15 cellular contexts compared by ENCODE assay signal in the genomic region with DNA sequence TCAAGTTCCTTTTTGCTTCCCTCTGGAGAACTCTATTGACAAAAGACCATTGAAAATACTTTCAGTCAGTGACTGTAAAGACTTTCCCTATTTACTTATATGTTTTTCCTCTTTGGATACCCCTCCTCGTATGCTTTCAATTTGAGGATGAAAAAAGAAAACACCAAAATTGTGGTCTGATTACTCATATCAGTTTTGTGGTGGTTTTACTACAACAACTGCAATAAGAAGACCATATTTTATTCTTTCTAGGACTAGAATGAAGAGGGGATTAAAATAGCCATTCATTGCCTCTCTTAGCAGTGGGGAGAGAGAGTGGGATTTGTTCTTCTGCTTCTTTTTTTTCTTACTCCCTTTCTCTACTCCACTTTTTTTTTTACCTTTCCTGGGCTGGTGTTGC.
DNase-seq lines count a peak whose midpoint lies in the region; ATAC-seq and TF ChIP-seq lines count a peak whose summit lies in the region.
"Had no signal": no experiment of that assay in that cellular context is flagged by ENCODE, and none has a peak within 500 bp of the region (broad histone marks: within the 10 kb centered on the region; RNA-seq: fewer than 3 reads in every experiment).

No MANE protein-coding gene starts in this region.

- H3K4me3 Mint-ChIP-seq in HFFc6, result peak overlapping the region; percentile 4; the same call in 1 of the 2 replicates
- peak overlapping the region; percentile 3 for H3K4me3 Mint-ChIP-seq in T-helper 2 cell treated with Interferon-gamma antibody and Interleukin-4, amounts not matched to agents 5 μg/mL and 100 μg/mL, for 36 hours
- no peak overlapping the region for H3K4me3 Mint-ChIP-seq in stimulated activated memory B cell treated with anti-CD40 and anti-IgM and Interleukin-4, amounts not matched to agents 10 μg/mL and 1 μg/mL and 100 μg/mL, for 72 hours
- H3K4me3 Mint-ChIP-seq: activated CD4-positive, alpha-beta T cell treated with anti-CD3 and anti-CD28 coated beads for 36 hours had no signal

- peaks cover 32% of the 10 kb centered on the region for H3K79me2 ChIP-seq in hepatocyte

- DNase-seq in HFFc6, result no peak
- no peak for DNase-seq in T-helper 2 cell treated with Interferon-gamma antibody and Interleukin-4, amounts not matched to agents 5 μg/mL and 100 μg/mL, for 36 hours (ENCODE audit: low spot score)
- DNase-seq in hepatocyte (ENCODE audit: low spot score), result no peak
- DNase-seq in NCI-H1417 (lab: John Stamatoyannopoulos, UW), result no peak
- no peak for DNase-seq in SW 1271 (lab: John Stamatoyannopoulos, UW)
- no peak for DNase-seq in midbrain (lab: John Stamatoyannopoulos, UW)
- DNase-seq: activated CD4-positive, alpha-beta T cell treated with anti-CD3 and anti-CD28 coated beads for 36 hours; anterior cingulate cortex; heart left ventricle; left colon; testis had no signal

- no peak overlapping the region for H2AFZ ChIP-seq in hepatocyte

- H3K4me1 Mint-ChIP-seq in HFFc6 (ENCODE audit: low read depth), result peaks cover 43% of the 10 kb centered on the region
- H3K4me1 Mint-ChIP-seq in T-helper 2 cell treated with Interferon-gamma antibody and Interleukin-4, amounts not matched to agents 5 μg/mL and 100 μg/mL, for 36 hours (ENCODE audit: low read depth), result peaks cover 21% of the 10 kb centered on the region
- H3K4me1 Mint-ChIP-seq in stimulated activated memory B cell treated with anti-CD40 and anti-IgM and Interleukin-4, amounts not matched to agents 10 μg/mL and 1 μg/mL and 100 μg/mL, for 72 hours, result peaks cover 10% of the 10 kb centered on the region

- H3K4me2 ChIP-seq in hepatocyte, result peak overlapping the region; percentile 40

- H3K36me3 Mint-ChIP-seq in HFFc6 (ENCODE audit: low read depth), result peaks cover 7% of the 10 kb centered on the region; the same call in 1 of the 2 replicates
- H3K36me3 Mint-ChIP-seq in T-helper 2 cell treated with Interferon-gamma antibody and Interleukin-4, amounts not matched to agents 5 μg/mL and 100 μg/mL, for 36 hours (ENCODE audit: low read depth), result peaks cover 14% of the 10 kb centered on the region
- H3K36me3 Mint-ChIP-seq in stimulated activated memory B cell treated with anti-CD40 and anti-IgM and Interleukin-4, amounts not matched to agents 10 μg/mL and 1 μg/mL and 100 μg/mL, for 72 hours, result peaks cover 25% of the 10 kb centered on the region

- H3K9me3 Mint-ChIP-seq in HFFc6, result no peaks in the 10 kb centered on the region
- no peaks in the 10 kb centered on the region for H3K9me3 Mint-ChIP-seq in T-helper 2 cell treated with Interferon-gamma antibody and Interleukin-4, amounts not matched to agents 5 μg/mL and 100 μg/mL, for 36 hours
- H3K9me3 Mint-ChIP-seq in stimulated activated memory B cell treated with anti-CD40 and anti-IgM and Interleukin-4, amounts not matched to agents 10 μg/mL and 1 μg/mL and 100 μg/mL, for 72 hours, result no peaks in the 10 kb centered on the region

- H3K27me3 Mint-ChIP-seq in HFFc6 (ENCODE audit: insufficient read depth), result peaks cover 2% of the 10 kb centered on the region; the same call in 1 of the 2 replicates
- H3K27me3 Mint-ChIP-seq in T-helper 2 cell treated with Interferon-gamma antibody and Interleukin-4, amounts not matched to agents 5 μg/mL and 100 μg/mL, for 36 hours (ENCODE audit: low read depth), result no peaks in the 10 kb centered on the region
- H3K27me3 Mint-ChIP-seq in stimulated activated memory B cell treated with anti-CD40 and anti-IgM and Interleukin-4, amounts not matched to agents 10 μg/mL and 1 μg/mL and 100 μg/mL, for 72 hours, result no peaks in the 10 kb centered on the region
- H3K27me3 Mint-ChIP-seq: activated CD4-positive, alpha-beta T cell treated with anti-CD3 and anti-CD28 coated beads for 36 hours had no signal

- H3K27ac ChIP-seq in hepatocyte, result peak overlapping the region; percentile 33
- H3K27ac ChIP-seq: HL-60, neutrophil, testis had no signal

- no peak for ATAC-seq in stimulated activated memory B cell treated with anti-CD40 and anti-IgM and Interleukin-4, amounts not matched to agents 10 μg/mL and 1 μg/mL and 100 μg/mL, for 72 hours
- ATAC-seq: activated CD4-positive, alpha-beta T cell treated with anti-CD3 and anti-CD28 coated beads for 36 hours had no signal

- peaks cover 31% of the 10 kb centered on the region for H3K4me1 ChIP-seq in hepatocyte (ENCODE audit: insufficient read depth)
- H3K4me1 ChIP-seq: testis had no signal

- no peaks in the 10 kb centered on the region for H3K9me3 ChIP-seq in hepatocyte (ENCODE audit: low read depth)
- H3K9me3 ChIP-seq: heart left ventricle, neutrophil, testis had no signal

- 66% methylated on average over 1 of the region's 1 CpG for WGBS in hepatocyte (ENCODE audit: low lambda C conversion rate, missing lambda C conversion rate)

- H3K4me3 ChIP-seq in hepatocyte, result no peak overlapping the region
- H3K4me3 ChIP-seq: heart left ventricle, skin epidermis, testis had no signal

- TF ChIP-seq CTCF in HFFc6 (IDR thresholded peaks at IDR 0.05), result no peak
- TF ChIP-seq CTCF in hepatocyte (IDR thresholded peaks at IDR 0.05; ENCODE audit: poor library complexity), result no peak

- peak overlapping the region; percentile 2; the same call in 1 of the 2 replicates for H3K27ac Mint-ChIP-seq in HFFc6
- H3K27ac Mint-ChIP-seq in T-helper 2 cell treated with Interferon-gamma antibody and Interleukin-4, amounts not matched to agents 5 μg/mL and 100 μg/mL, for 36 hours, result no peak overlapping the region
- peak overlapping the region; percentile 44 for H3K27ac Mint-ChIP-seq in stimulated activated memory B cell treated with anti-CD40 and anti-IgM and Interleukin-4, amounts not matched to agents 10 μg/mL and 1 μg/mL and 100 μg/mL, for 72 hours
- H3K27ac Mint-ChIP-seq: activated CD4-positive, alpha-beta T cell treated with anti-CD3 and anti-CD28 coated beads for 36 hours had no signal

- no peaks in the 10 kb centered on the region for H3K27me3 ChIP-seq in hepatocyte
- H3K27me3 ChIP-seq: heart left ventricle, neutrophil, testis had no signal

- no peaks in the 10 kb centered on the region for H3K36me3 ChIP-seq in hepatocyte (replicated peaks; ENCODE audit: insufficient read depth, low read depth)
- H3K36me3 ChIP-seq: neutrophil had no signal

- no peaks in the 10 kb centered on the region for H4K20me1 ChIP-seq in hepatocyte (ENCODE audit: insufficient read depth, poor library complexity, severe bottlenecking)

- H3K9me2 ChIP-seq in hepatocyte (replicated peaks; ENCODE audit: insufficient read depth), result no peaks in the 10 kb centered on the region
